3 cellular contexts compared by ENCODE assay signal in the genomic region with DNA sequence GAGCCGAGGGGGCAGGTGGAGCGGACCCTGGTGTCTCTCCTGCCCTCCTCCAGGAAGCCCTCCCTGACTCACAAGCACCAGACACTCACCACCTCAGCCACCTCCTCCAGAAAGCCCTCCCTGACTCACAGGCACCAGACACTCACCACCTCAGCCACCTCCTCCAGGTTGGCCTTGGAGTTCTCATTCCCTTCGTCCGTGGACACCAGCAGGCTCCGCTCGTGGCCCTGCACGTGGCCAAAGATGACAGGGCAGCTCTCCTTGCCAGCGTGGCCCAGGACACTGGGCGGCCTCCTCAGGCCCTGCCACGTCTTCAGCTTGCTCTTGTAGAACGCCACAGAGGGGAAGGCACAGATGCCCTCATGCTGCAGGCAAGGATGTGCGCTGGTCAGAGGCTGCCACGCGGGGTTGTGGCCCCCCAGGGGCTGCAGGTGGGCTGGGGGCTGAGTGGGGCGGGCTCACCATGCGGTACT.
TF ChIP-seq lines count a peak whose summit lies in the region.

No MANE protein-coding gene starts in this region.

TF ChIP-seq in A549, 52 proteins besides CTCF, POLR2A, EP300 and RAD21:
- TF ChIP-seq FOXS1 (CRISPR knock-in tag; IDR thresholded peaks at IDR 0.05) = no peak
- TF ChIP-seq ZFP36 (IDR thresholded peaks at IDR 0.05; ENCODE audit: borderline replicate concordance, partially characterized antibody) = peak; percentile 75
- no peak for TF ChIP-seq ZNF302 (CRISPR knock-in tag; IDR thresholded peaks at IDR 0.05)

TF ChIP-seq in K562, 482 proteins besides CTCF, POLR2A, EP300 and RAD21:
- TF ChIP-seq ZNF76 (CRISPR knock-in tag; IDR thresholded peaks at IDR 0.05; ENCODE audit: borderline replicate concordance) (no peak), ZFP36 (IDR thresholded peaks at IDR 0.05; ENCODE audit: low read depth, low read length, partially characterized antibody) (peak; percentile 95), ZKSCAN1 (IDR thresholded peaks at IDR 0.05; ENCODE audit: low read depth, low read length) (no peak), BCOR (IDR thresholded peaks at IDR 0.05) (peak; percentile 66), PTBP1 (IDR thresholded peaks at IDR 0.05; ENCODE audit: low read depth, low read length) (0 out of 2 replicates have a peak, but pooled peaks have one; percentile 34)

TF ChIP-seq in SK-N-SH, 30 proteins besides CTCF, POLR2A, EP300 and RAD21:
- TF ChIP-seq RXRA (IDR thresholded peaks at IDR 0.05; ENCODE audit: borderline replicate concordance, low read depth) (no peak), TEAD4 (IDR thresholded peaks at IDR 0.05; ENCODE audit: borderline replicate concordance, insufficient read depth) (no peak), NRF1 (IDR thresholded peaks at IDR 0.05; ENCODE audit: low read depth, low read length) (no peak), SMC3 (IDR thresholded peaks at IDR 0.05; ENCODE audit: low read depth, low read length) (no peak), TAF1 (IDR thresholded peaks at IDR 0.05; ENCODE audit: borderline replicate concordance, low read depth, low read length) (no peak), SIN3A (IDR thresholded peaks at IDR 0.05; ENCODE audit: borderline replicate concordance, low read depth, low read length) (no peak), JUND (IDR thresholded peaks at IDR 0.05) (no peak), TCF12 (IDR thresholded peaks at IDR 0.05) (no peak), MEF2A (IDR thresholded peaks at IDR 0.05; ENCODE audit: borderline replicate concordance, low read depth) (no peak), FOXM1 (IDR thresholded peaks at IDR 0.05; ENCODE audit: low read depth) (no peak), RCOR1 (IDR thresholded peaks at IDR 0.05; ENCODE audit: low read length) (no peak)
- TF ChIP-seq, protein P1, sequence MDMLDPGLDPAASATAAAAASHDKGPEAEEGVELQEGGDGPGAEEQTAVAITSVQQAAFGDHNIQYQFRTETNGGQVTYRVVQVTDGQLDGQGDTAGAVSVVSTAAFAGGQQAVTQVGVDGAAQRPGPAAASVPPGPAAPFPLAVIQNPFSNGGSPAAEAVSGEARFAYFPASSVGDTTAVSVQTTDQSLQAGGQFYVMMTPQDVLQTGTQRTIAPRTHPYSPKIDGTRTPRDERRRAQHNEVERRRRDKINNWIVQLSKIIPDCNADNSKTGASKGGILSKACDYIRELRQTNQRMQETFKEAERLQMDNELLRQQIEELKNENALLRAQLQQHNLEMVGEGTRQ (IDR thresholded peaks at IDR 0.05; ENCODE audit: borderline replicate concordance, low read depth, low read length) = no peak
